ENCODE assay signal across 20 cellular contexts in genomic region chr9:37340961-37341360, GRCh38.
A peak's percentile ranks its signal among the peaks of the same experiment; 100 is the strongest.
DNase-seq lines count a peak whose midpoint lies in the region; ATAC-seq, FAIRE-seq and TF ChIP-seq lines count a peak whose summit lies in the region.
"Had no signal": no experiment of that assay in that cellular context is flagged by ENCODE, and none has a peak within 500 bp of the region (broad histone marks: within the 10 kb centered on the region; RNA-seq: fewer than 3 reads in every experiment).

No MANE protein-coding gene starts in this region.

- DNase-seq in D721Med (ENCODE audit: insufficient read length, low spot score) (no peak), MV-4-11 (lab: John Stamatoyannopoulos, UW) (peak; percentile 41), activated B cell treated with CpG ODN at 0.5 μM for 24 hours (no peak), pancreas (no peak), NCI-H2196 (lab: John Stamatoyannopoulos, UW; ENCODE audit: unreplicated experiment) (no peak)
- DNase-seq in activated CD8-positive, alpha-beta memory T cell treated with anti-CD3 and anti-CD28 coated beads, Interleukin-2, amount 50 U/mL, for 4 hours: no peak
- no peak for DNase-seq in stimulated activated CD4-positive, alpha-beta T cell treated with anti-CD3 and anti-CD28 coated beads, Interleukin-15, amount 100 ng/mL, for 24 hours
- DNase-seq: CD4-positive, alpha-beta T cell; GOT3; NCI-H1417; NCI-H187; NCI-H2107; NCI-H2227 treated with DMSO at 0.1 percent for 48 hours; NCI-H524; NCI-H82; Peyer's patch; SW 1271 had no signal

- no peaks in the 10 kb centered on the region for H3K27me3 Mint-ChIP-seq in activated B cell treated with CpG ODN at 0.5 μM for 24 hours
- H3K27me3 Mint-ChIP-seq: CD4-positive, alpha-beta T cell had no signal

- H3K27me3 ChIP-seq in pancreas: no peaks in the 10 kb centered on the region
- H3K27me3 ChIP-seq: Peyer's patch, SJSA1 had no signal

- intact Hi-C loops in activated B cell treated with CpG ODN at 0.5 μM for 24 hours (cut with micrococcal nuclease) (loop anchor here (2.0 kb wide), 1 partner anchor 14 kb away; no protein-coding TSS in a partner anchor), pancreas (cut with DNase I) (no loop called here)

- H3K4me1 ChIP-seq in pancreas: peaks cover 0 to 11% (median 7%) of the 10 kb centered on the region in 3 donors
- H3K4me1 ChIP-seq: Peyer's patch, SJSA1 had no signal

- H3K36me3 Mint-ChIP-seq in activated B cell treated with CpG ODN at 0.5 μM for 24 hours (ENCODE audit: low read depth): peaks cover 12% of the 10 kb centered on the region

- no peaks in the 10 kb centered on the region for H3K9me3 Mint-ChIP-seq in activated B cell treated with CpG ODN at 0.5 μM for 24 hours
- H3K9me3 Mint-ChIP-seq: CD4-positive, alpha-beta T cell had no signal

- peak overlapping the region; percentile 47 for H3K27ac Mint-ChIP-seq in activated B cell treated with CpG ODN at 0.5 μM for 24 hours
- H3K27ac Mint-ChIP-seq: CD4-positive, alpha-beta T cell had no signal

- TF ChIP-seq CTCF in D721Med (IDR thresholded peaks at IDR 0.05; ENCODE audit: insufficient read depth, missing control alignments) (no peak), activated B cell treated with CpG ODN at 0.5 μM for 24 hours (IDR thresholded peaks at IDR 0.05) (no peak), pancreas (IDR thresholded peaks at IDR 0.05) (no peak)

- WGBS in pancreas, 2 donors: 80 to 88% methylated on average over 1 of the region's 1 CpG

- peaks cover 56% of the 10 kb centered on the region for H3K4me1 Mint-ChIP-seq in activated B cell treated with CpG ODN at 0.5 μM for 24 hours

- CTCF ChIA-PET in activated B cell treated with CpG ODN at 0.5 μM for 24 hours (lab: Charles Lee): no interaction called here

- no peak overlapping the region for H3K4me3 ChIP-seq in pancreas
- H3K4me3 ChIP-seq: Peyer's patch, SJSA1 had no signal

- no peaks in the 10 kb centered on the region for H3K36me3 ChIP-seq in pancreas
- H3K36me3 ChIP-seq: Peyer's patch, SJSA1 had no signal

- FAIRE-seq in D721Med (lab: Jason Lieb, UNC) (peak; percentile 67), pancreas (lab: Jason Lieb, UNC) (peak; percentile 13)
- FAIRE-seq: HTR-8/SVneo had no signal

- no peak overlapping the region for H3K27ac ChIP-seq in pancreas
- H3K27ac ChIP-seq: Peyer's patch, SJSA1 had no signal

- ATAC-seq in activated B cell treated with CpG ODN at 0.5 μM for 24 hours (ENCODE audit: low read depth): no peak
- ATAC-seq in pancreas: no peak
- ATAC-seq: HCT116 had no signal

- H3K4me3 Mint-ChIP-seq in activated B cell treated with CpG ODN at 0.5 μM for 24 hours: no peak overlapping the region
- H3K4me3 Mint-ChIP-seq: CD4-positive, alpha-beta T cell had no signal

- POLR2A ChIA-PET in activated B cell treated with CpG ODN at 0.5 μM for 24 hours (lab: Charles Lee): interaction anchor here (0.5 to 7.4 kb wide), 6 partner anchors 9 to 316 kb away, joined by 4 to 119 read pairs (median 6); no protein-coding TSS in a partner anchor

- no peaks in the 10 kb centered on the region for H3K9me3 ChIP-seq in pancreas
- H3K9me3 ChIP-seq: Peyer's patch, SJSA1 had no signal
